1 cellular context compared by ENCODE assay signal in the genomic region with DNA sequence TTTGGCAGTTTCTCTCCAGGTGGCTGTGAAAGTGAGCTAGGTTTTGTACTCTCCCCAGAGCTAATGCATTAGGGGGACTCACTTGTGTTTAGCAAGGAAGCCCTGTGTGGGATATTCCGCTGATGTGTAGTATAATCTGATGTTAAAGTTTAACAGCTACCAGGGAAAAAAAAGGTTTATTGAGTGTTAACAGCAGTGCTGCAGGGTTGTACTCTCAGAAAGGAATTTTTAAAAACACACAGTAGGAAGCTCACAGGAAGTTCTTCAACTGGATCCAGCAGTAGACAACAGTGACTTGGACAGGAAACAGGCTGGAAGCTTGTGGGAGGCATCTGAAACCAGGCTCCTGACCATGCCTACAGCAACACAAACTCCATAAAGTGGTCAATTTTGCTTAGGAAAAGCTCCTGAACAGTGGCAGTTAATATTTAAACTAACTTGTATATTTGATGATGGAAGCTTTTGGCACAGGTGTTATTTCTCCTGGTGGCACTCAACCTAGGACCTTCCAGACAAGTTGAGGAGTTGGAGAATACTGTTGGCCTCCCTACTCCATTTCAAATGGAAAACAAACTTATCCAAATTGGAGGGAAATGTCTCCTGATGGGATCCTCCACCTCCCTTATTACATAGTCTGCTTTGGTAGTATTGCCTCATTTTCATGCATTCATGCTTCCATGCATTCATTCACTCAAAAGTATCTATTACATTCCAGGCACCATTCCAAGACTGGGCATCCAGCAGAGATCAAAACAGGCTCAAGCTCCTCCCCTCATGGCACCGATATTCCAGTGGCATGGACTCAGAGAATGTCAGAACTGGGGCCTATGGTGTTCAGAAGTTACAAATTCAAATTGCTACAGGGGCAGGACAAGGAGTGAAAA.
TF ChIP-seq lines count a peak whose summit lies in the region.

No MANE protein-coding gene starts in this region.

TF ChIP-seq in GM23338, 12 proteins besides CTCF, POLR2A, EP300 and RAD21 (continued from another document):
- TF ChIP-seq, protein P1, sequence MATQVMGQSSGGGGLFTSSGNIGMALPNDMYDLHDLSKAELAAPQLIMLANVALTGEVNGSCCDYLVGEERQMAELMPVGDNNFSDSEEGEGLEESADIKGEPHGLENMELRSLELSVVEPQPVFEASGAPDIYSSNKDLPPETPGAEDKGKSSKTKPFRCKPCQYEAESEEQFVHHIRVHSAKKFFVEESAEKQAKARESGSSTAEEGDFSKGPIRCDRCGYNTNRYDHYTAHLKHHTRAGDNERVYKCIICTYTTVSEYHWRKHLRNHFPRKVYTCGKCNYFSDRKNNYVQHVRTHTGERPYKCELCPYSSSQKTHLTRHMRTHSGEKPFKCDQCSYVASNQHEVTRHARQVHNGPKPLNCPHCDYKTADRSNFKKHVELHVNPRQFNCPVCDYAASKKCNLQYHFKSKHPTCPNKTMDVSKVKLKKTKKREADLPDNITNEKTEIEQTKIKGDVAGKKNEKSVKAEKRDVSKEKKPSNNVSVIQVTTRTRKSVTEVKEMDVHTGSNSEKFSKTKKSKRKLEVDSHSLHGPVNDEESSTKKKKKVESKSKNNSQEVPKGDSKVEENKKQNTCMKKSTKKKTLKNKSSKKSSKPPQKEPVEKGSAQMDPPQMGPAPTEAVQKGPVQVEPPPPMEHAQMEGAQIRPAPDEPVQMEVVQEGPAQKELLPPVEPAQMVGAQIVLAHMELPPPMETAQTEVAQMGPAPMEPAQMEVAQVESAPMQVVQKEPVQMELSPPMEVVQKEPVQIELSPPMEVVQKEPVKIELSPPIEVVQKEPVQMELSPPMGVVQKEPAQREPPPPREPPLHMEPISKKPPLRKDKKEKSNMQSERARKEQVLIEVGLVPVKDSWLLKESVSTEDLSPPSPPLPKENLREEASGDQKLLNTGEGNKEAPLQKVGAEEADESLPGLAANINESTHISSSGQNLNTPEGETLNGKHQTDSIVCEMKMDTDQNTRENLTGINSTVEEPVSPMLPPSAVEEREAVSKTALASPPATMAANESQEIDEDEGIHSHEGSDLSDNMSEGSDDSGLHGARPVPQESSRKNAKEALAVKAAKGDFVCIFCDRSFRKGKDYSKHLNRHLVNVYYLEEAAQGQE (IDR thresholded peaks at IDR 0.05; ENCODE audit: unreplicated experiment): no peak
- TF ChIP-seq POLR2AphosphoS5 (IDR thresholded peaks at IDR 0.05; ENCODE audit: low read depth) (no peak), ZNF114 (CRISPR knock-in tag; IDR thresholded peaks at IDR 0.05) (no peak), EZH2phosphoT487 (IDR thresholded peaks at IDR 0.05; ENCODE audit: unreplicated experiment) (no peak), ZNF331 (CRISPR knock-in tag; IDR thresholded peaks at IDR 0.05; ENCODE audit: low read depth) (no peak), STAT1 (IDR thresholded peaks at IDR 0.05; ENCODE audit: unreplicated experiment) (no peak)
- TF ChIP-seq, protein P2, sequence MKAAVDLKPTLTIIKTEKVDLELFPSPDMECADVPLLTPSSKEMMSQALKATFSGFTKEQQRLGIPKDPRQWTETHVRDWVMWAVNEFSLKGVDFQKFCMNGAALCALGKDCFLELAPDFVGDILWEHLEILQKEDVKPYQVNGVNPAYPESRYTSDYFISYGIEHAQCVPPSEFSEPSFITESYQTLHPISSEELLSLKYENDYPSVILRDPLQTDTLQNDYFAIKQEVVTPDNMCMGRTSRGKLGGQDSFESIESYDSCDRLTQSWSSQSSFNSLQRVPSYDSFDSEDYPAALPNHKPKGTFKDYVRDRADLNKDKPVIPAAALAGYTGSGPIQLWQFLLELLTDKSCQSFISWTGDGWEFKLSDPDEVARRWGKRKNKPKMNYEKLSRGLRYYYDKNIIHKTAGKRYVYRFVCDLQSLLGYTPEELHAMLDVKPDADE (IDR thresholded peaks at IDR 0.05): no peak
